In genomic region chr2:122031544-122032263, GRCh38 we compare ENCODE assay signal across 12 cellular contexts.
DNase-seq lines count a peak whose midpoint lies in the region; TF ChIP-seq lines count a peak whose summit lies in the region.
"Had no signal": no experiment of that assay in that cellular context is flagged by ENCODE, and none has a peak within 500 bp of the region (broad histone marks: within the 10 kb centered on the region; RNA-seq: fewer than 3 reads in every experiment).

No MANE protein-coding gene starts in this region.

- H2BK120ac ChIP-seq in H9 (ENCODE audit: low read depth, low read length, poor library complexity, severe bottlenecking) = no peak overlapping the region

- H3K27me3 ChIP-seq in H9 (ENCODE audit: insufficient read depth, low read length) (no peaks in the 10 kb centered on the region), uterus (no peaks in the 10 kb centered on the region)
- H3K27me3 ChIP-seq: right lobe of liver, suprapubic skin had no signal

- H2BK20ac ChIP-seq in H9 (ENCODE audit: low read depth, low read length, poor library complexity, severe bottlenecking) = no peak overlapping the region

- no peaks in the 10 kb centered on the region for H3K9me3 ChIP-seq in H9 (ENCODE audit: control insufficient read depth, low read depth, low read length)
- no peaks in the 10 kb centered on the region for H3K9me3 ChIP-seq in uterus
- H3K9me3 ChIP-seq: right lobe of liver, suprapubic skin had no signal

- H3K27me3 Mint-ChIP-seq in H9 (ENCODE audit: low read depth) = peaks cover 5% of the 10 kb centered on the region

- 0 out of 2 replicates have a peak overlapping the region, but pooled peaks have one; percentile 4 for H3K14ac ChIP-seq in H9 (ENCODE audit: insufficient read depth, low read length)

- H2BK5ac ChIP-seq in H9 (ENCODE audit: insufficient read length, low read length) = no peak overlapping the region

- H2AK5ac ChIP-seq in H9 (ENCODE audit: insufficient read length, low read length) = no peak overlapping the region

- DNase-seq in COLO668 (lab: John Stamatoyannopoulos, UW; ENCODE audit: unreplicated experiment) (peak; percentile 60), H9 (no peak), NCI-H510A treated with DMSO at 0.1 percent for 48 hours (lab: John Stamatoyannopoulos, UW) (peak; percentile 47), choroid plexus epithelial cell (ENCODE audit: low read depth) (peak; percentile 14), activated gamma-delta T cell treated with Interleukin-2 at 50 U/mL for 16 hours (no peak), D341Med (ENCODE audit: low spot score) (no peak), uterus (no peak)
- no peak for DNase-seq in activated CD4-positive, alpha-beta T cell treated with anti-CD3 and anti-CD28 coated beads, Interleukin-2, amount 50 U/mL, for 4 hours
- DNase-seq: activated T-cell treated with anti-CD3 and anti-CD28 coated beads, Interleukin-2, amount 50 U/mL, for 1 hour; CD4-positive, CD25-positive, alpha-beta regulatory T cell; right lobe of liver had no signal

- H3K18ac ChIP-seq in H9 (ENCODE audit: insufficient read length, low read depth, low read length) = no peak overlapping the region

- TF ChIP-seq CTCF in H9 (conservative IDR thresholded peaks at IDR 0.05) (no peak), choroid plexus epithelial cell (conservative IDR thresholded peaks at IDR 0.05; ENCODE audit: low read depth, low read length) (no peak), uterus (IDR thresholded peaks at IDR 0.05) (no peak)

- H3K27ac ChIP-seq in H9 (ENCODE audit: insufficient read length, low read depth, low read length) (no peak overlapping the region), uterus (no peak overlapping the region)
- H3K27ac ChIP-seq: right lobe of liver, suprapubic skin had no signal

- H3K4me2 ChIP-seq in H9 (ENCODE audit: insufficient read depth, insufficient read length, low read length) = no peak overlapping the region

- no peak overlapping the region for H4K91ac ChIP-seq in H9 (ENCODE audit: insufficient read length, low read depth, low read length)

- no peaks in the 10 kb centered on the region for H3K36me3 ChIP-seq in uterus
- H3K36me3 ChIP-seq: right lobe of liver, suprapubic skin had no signal

- H3K27ac Mint-ChIP-seq in H9 = peak overlapping the region in 1 of 3 experiments; percentile 25; a peak in 1 of 7 replicates

- H3K4me1 ChIP-seq in H9 (ENCODE audit: insufficient read depth, low read length) = peaks cover 5% of the 10 kb centered on the region; the same call in 1 of the 2 replicates
- no peaks in the 10 kb centered on the region for H3K4me1 ChIP-seq in uterus
- H3K4me1 ChIP-seq: right lobe of liver, suprapubic skin had no signal

- no peak overlapping the region for H3K9ac ChIP-seq in H9 (ENCODE audit: extremely low read depth, insufficient read length, low read length)

- H3K36me3 Mint-ChIP-seq in H9 (ENCODE audit: insufficient read depth in 1 of 3, low read depth in 3 of 3) = no peaks in the 10 kb centered on the region
- H3K36me3 Mint-ChIP-seq: CD4-positive, CD25-positive, alpha-beta regulatory T cell had no signal

- no peak overlapping the region for H2BK15ac ChIP-seq in H9 (ENCODE audit: low read depth, low read length)

- no peak overlapping the region for H3K4me3 Mint-ChIP-seq in H9
- H3K4me3 Mint-ChIP-seq: CD4-positive, CD25-positive, alpha-beta regulatory T cell had no signal

- no peaks in the 10 kb centered on the region for H3K79me1 ChIP-seq in H9 (ENCODE audit: insufficient read depth, low read depth, low read length, poor library complexity, severe bottlenecking)

- no peak overlapping the region for H3K4ac ChIP-seq in H9 (ENCODE audit: low read depth, low read length)

- H3K23ac ChIP-seq in H9 (ENCODE audit: insufficient read length, low read depth, low read length) = no peak overlapping the region

- H4K5ac ChIP-seq in H9 (ENCODE audit: insufficient read length, low read depth, low read length) = no peak overlapping the region

- H3K4me3 ChIP-seq in choroid plexus epithelial cell (ENCODE audit: low read depth, low read length) (no peak overlapping the region), uterus (no peak overlapping the region)
- H3K4me3 ChIP-seq: right lobe of liver, suprapubic skin had no signal

- no peak overlapping the region for H3K56ac ChIP-seq in H9 (ENCODE audit: insufficient read length, low read depth, low read length)

- no peak overlapping the region for H2AFZ ChIP-seq in H9 (ENCODE audit: low read length)

- no peaks in the 10 kb centered on the region for H3K23me2 ChIP-seq in H9 (ENCODE audit: insufficient read length, low read depth, low read length, poor library complexity, severe bottlenecking)

- no peak overlapping the region for H2BK12ac ChIP-seq in H9 (ENCODE audit: insufficient read length, low read depth, low read length)

- no peak overlapping the region for H3T11ph ChIP-seq in H9 (ENCODE audit: low read length)

- no peak overlapping the region for H4K8ac ChIP-seq in H9 (replicated peaks; ENCODE audit: insufficient read length, low read depth, low read length)

- no CpG with 5 or more reads among the region's 10 CpGs for WGBS in H9 (ENCODE audit: extremely low coverage, insufficient read length, low lambda C conversion rate)

- no peaks in the 10 kb centered on the region for H4K20me1 ChIP-seq in H9 (ENCODE audit: control insufficient read depth, insufficient read depth, insufficient read length)

- H3K4me1 Mint-ChIP-seq in H9 = peaks cover 31 to 37% of the 10 kb centered on the region in 2 experiments
- H3K4me1 Mint-ChIP-seq: CD4-positive, CD25-positive, alpha-beta regulatory T cell had no signal

- intact Hi-C loops in uterus (cut with DNase I; ENCODE audit: low total_unique reads) = no loop called here

- no peaks in the 10 kb centered on the region for H3K9me3 Mint-ChIP-seq in H9

- H3K79me2 ChIP-seq in H9 (ENCODE audit: insufficient read depth, low read length) = no peaks in the 10 kb centered on the region

- no peak for TF ChIP-seq POLR2A in uterus (IDR thresholded peaks at IDR 0.05)

Comparison
In these comparisons a context has a peak if more than half of its experiments do, and no peak if none do; other contexts are left out.
1. DNase-seq: peak in COLO668 (single experiment), NCI-H510A treated with DMSO at 0.1 percent for 48 hours (single experiment) and choroid plexus epithelial cell (single experiment); none in H9 (single experiment), activated gamma-delta T cell treated with Interleukin-2 at 50 U/mL for 16 hours (single experiment), D341Med (single experiment), activated CD4-positive, alpha-beta T cell treated with anti-CD3 and anti-CD28 coated beads, Interleukin-2, amount 50 U/mL, for 4 hours (0 of 2) and uterus (0 of 2).